Comparison of ENCODE assay signal across 8 cellular contexts in genomic region chr2:29011650-29012060, GRCh38. TPM values are rescaled to one million over a fixed set of nuclear protein-coding genes. Genes with fewer than 3 reads are reported as not detected.
A peak's percentile ranks its signal among the peaks of the same experiment; 100 is the strongest.
DNase-seq lines count a peak whose midpoint lies in the region; ATAC-seq and TF ChIP-seq lines count a peak whose summit lies in the region.

No MANE protein-coding gene starts in this region.

- peak overlapping the region; percentile 87 for H3K27ac ChIP-seq in psoas muscle

- ATAC-seq in psoas muscle, result peak; percentile 55 to 77 (median 70)
- ATAC-seq in GM21360 (IDR thresholded peaks at IDR 0.05; ENCODE audit: unreplicated experiment), result no peak
- no peak for ATAC-seq in GM18502 (IDR thresholded peaks at IDR 0.05; ENCODE audit: poor library complexity, unreplicated experiment)
- no peak for ATAC-seq in HG03571 (IDR thresholded peaks at IDR 0.05; ENCODE audit: unreplicated experiment)
- no peak for ATAC-seq in GM18861 (IDR thresholded peaks at IDR 0.05; ENCODE audit: unreplicated experiment)

- intact Hi-C loops in psoas muscle (cut with DNase I), result loop anchor here (2.0 to 10.0 kb wide), 5 partner anchors 53 to 444 kb away; partner anchors contain the start of gene CLIP4 (in 1 of the 2)

- no peaks in the 10 kb centered on the region for H3K36me3 ChIP-seq in psoas muscle (ENCODE audit: insufficient read depth in 1 of 2, low read depth in 1 of 2)

- H3K4me1 ChIP-seq in psoas muscle, result peaks cover 56% of the 10 kb centered on the region

- peak overlapping the region; percentile 52 for H3K4me3 ChIP-seq in psoas muscle

- peak; percentile 63; the same call in 1 of the 2 replicates for TF ChIP-seq EP300 in Ishikawa (IDR thresholded peaks at IDR 0.05; ENCODE audit: borderline replicate concordance)

- no peak for TF ChIP-seq RAD21 in Ishikawa (IDR thresholded peaks at IDR 0.05; ENCODE audit: low read depth)

- no peaks in the 10 kb centered on the region for H3K27me3 ChIP-seq in psoas muscle (ENCODE audit: insufficient read depth in 3 of 3, low read length in 2 of 3)

- H3K9me3 ChIP-seq in psoas muscle, result no peaks in the 10 kb centered on the region

- peak; percentile 46 for DNase-seq in activated CD4-positive, CD25-positive, alpha-beta regulatory T cell treated with anti-CD3 and anti-CD28 coated beads, Interleukin-2, amount 50 U/mL, for 16 hours (ENCODE audit: low read depth, low spot score)
- peak; percentile 87 for DNase-seq in central memory CD4-positive, alpha-beta T cell
- DNase-seq in psoas muscle, result peak; percentile 90 to 98

- TF ChIP-seq CTCF in psoas muscle (IDR thresholded peaks at IDR 0.05), result no peak

- 7 to 9% (median 9%) methylated on average over 14 of the region's 14 CpGs for whole genome bisulfite sequencing in psoas muscle, 3 donors

TF ChIP-seq in Ishikawa, 13 proteins besides CTCF, POLR2A, EP300 and RAD21:
- no peak for TF ChIP-seq USF1 (IDR thresholded peaks at IDR 0.05)
- TF ChIP-seq CREB1 (IDR thresholded peaks at IDR 0.05; ENCODE audit: low read depth), result 0 out of 2 replicates have a peak, but pooled peaks have one; percentile 30
- TF ChIP-seq FOXM1 (IDR thresholded peaks at IDR 0.05; ENCODE audit: borderline replicate concordance, low read depth), result no peak
- no peak for TF ChIP-seq EGR1 (IDR thresholded peaks at IDR 0.05)
- TF ChIP-seq YY1 (IDR thresholded peaks at IDR 0.05; ENCODE audit: low read depth), result no peak
- TF ChIP-seq MAX (IDR thresholded peaks at IDR 0.05), result peak; percentile 79
- no peak for TF ChIP-seq CEBPB (IDR thresholded peaks at IDR 0.05)
- no peak for TF ChIP-seq TEAD4 (IDR thresholded peaks at IDR 0.05)
- TF ChIP-seq NFIC (IDR thresholded peaks at IDR 0.05), result no peak; the same call in none of the 2 replicates
- no peak for TF ChIP-seq TCF12 (IDR thresholded peaks at IDR 0.05; ENCODE audit: low read depth)

RNA-seq across cellular contexts. Expression of gene TOGARAM2, which starts 30.6 kb away (rescaled TPM):
- total RNA-seq in psoas muscle, result 10 to 100 TPM in 3 of 4 donors, 1 to 10 TPM in 1; 2.2 to 98.4 (median 22.5) TPM
- 10 to 100 TPM in 2 of 3 donors, 1 to 10 TPM in 1; 6.1 to 54.2 (median 30.4) TPM for polyA plus RNA-seq in psoas muscle

Comparison
In these comparisons a context has a peak if more than half of its experiments do, and no peak if none do; other contexts are left out.
1. ATAC-seq: peak in psoas muscle (4 of 4); none in GM21360 (single experiment), GM18502 (single experiment), HG03571 (single experiment) and GM18861 (single experiment).
2. Peak in every context shown above with its lines, with median percentiles within 50 percentile points of each other: DNase-seq.